ENCODE assay signal across 10 cellular contexts in the genomic region with DNA sequence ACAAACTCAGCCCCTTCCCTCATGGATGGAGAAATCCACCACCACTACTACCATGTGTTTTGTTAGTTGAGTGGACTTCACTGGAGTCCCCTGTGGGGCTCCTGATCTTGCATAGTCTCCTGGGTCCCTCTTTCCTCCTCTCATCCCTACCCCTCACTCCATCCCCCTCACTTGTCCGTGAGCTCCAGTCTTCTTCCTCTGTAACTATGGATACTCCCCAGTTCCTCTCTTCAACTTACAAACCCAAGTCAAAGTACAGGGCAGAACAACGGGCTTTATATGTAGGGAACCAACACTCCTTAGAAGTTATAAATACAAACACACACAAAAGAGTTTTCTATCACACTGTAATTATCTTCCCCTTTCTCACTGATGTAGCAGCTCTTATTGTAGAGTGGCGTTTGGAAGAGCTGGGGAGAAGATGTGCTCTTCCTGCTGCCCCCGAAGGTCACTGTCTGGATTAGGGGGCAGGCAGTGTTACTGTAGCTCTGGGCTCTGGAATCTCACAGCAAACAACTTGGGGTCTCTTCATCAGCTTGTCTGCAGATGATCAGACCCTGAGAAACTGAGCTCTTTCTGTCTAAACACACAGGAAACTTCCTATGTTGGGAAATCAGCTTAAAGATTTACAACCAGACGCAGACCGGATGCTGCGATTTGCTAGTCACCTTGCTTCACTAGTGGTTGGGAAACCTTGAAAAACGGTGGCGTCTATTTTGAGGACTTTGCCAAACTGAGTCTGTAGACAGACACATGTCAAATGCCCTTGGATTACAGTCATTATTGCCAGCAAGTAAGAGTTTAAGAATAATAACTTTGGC. TPM values are rescaled to one million over a fixed set of nuclear protein-coding genes. Genes with fewer than 3 reads are reported as not detected.
DNase-seq lines count a peak whose midpoint lies in the region; ATAC-seq and TF ChIP-seq lines count a peak whose summit lies in the region.
"Had no signal": no experiment of that assay in that cellular context is flagged by ENCODE, and none has a peak within 500 bp of the region (broad histone marks: within the 10 kb centered on the region; RNA-seq: fewer than 3 reads in every experiment).

No MANE protein-coding gene starts in this region.

- peak; percentile 79 for TF ChIP-seq POLR2A in right lobe of liver (IDR thresholded peaks at IDR 0.05)

- CTCF ChIA-PET in CD8-positive, alpha-beta T cell (lab: Charles Lee) = interaction anchor here (1.2 to 1.6 kb wide), 4 partner anchors 13 to 413 kb away, joined by 3 to 6 read pairs (median 5); no protein-coding TSS in a partner anchor

- peak overlapping the region; percentile 23 for H3K4me3 Mint-ChIP-seq in CD8-positive, alpha-beta T cell
- peak overlapping the region; percentile 59 for H3K4me3 Mint-ChIP-seq in T-helper 1 cell treated with Interleukin-12 subunit alpha and Interleukin-12 subunit beta and Interleukin-4 antibody, amounts not matched to agents 30 μg/mL and 1 μg/mL, for 36 hours

- no peak overlapping the region for H3K27ac ChIP-seq in CD8-positive, alpha-beta T cell (ENCODE audit: low read depth, low read length)
- H3K27ac ChIP-seq in right lobe of liver = peak overlapping the region; percentile 72 to 87 (median 74)
- H3K27ac ChIP-seq: gastrocnemius medialis had no signal

- no peaks in the 10 kb centered on the region for H3K9me3 ChIP-seq in CD8-positive, alpha-beta T cell (ENCODE audit: low read length)
- H3K9me3 ChIP-seq in right lobe of liver = no peaks in the 10 kb centered on the region
- H3K9me3 ChIP-seq: gastrocnemius medialis, pancreas had no signal

- H3K27me3 ChIP-seq in CD8-positive, alpha-beta T cell (ENCODE audit: insufficient read depth, low read length) = no peaks in the 10 kb centered on the region
- no peaks in the 10 kb centered on the region for H3K27me3 ChIP-seq in right lobe of liver
- H3K27me3 ChIP-seq: gastrocnemius medialis, pancreas had no signal

- peak; percentile 46 for ATAC-seq in CD8-positive, alpha-beta T cell
- ATAC-seq in HG02678 (IDR thresholded peaks at IDR 0.05; ENCODE audit: unreplicated experiment) (peak; percentile 69), right lobe of liver (peak; percentile 66 to 86 (median 76)), HG03432 (IDR thresholded peaks at IDR 0.05; ENCODE audit: unreplicated experiment) (no peak)
- ATAC-seq: gastrocnemius medialis had no signal

- H3K27me3 Mint-ChIP-seq in CD8-positive, alpha-beta T cell (ENCODE audit: low read depth) = no peaks in the 10 kb centered on the region
- no peaks in the 10 kb centered on the region for H3K27me3 Mint-ChIP-seq in T-helper 1 cell treated with Interleukin-12 subunit alpha and Interleukin-12 subunit beta and Interleukin-4 antibody, amounts not matched to agents 30 μg/mL and 1 μg/mL, for 36 hours (ENCODE audit: low read depth)

- H3K36me3 ChIP-seq in CD8-positive, alpha-beta T cell (ENCODE audit: insufficient read depth, low read length) = no peaks in the 10 kb centered on the region
- H3K36me3 ChIP-seq in right lobe of liver = peaks cover 0 to 2% (median 0%) of the 10 kb centered on the region in 4 donors
- H3K36me3 ChIP-seq: gastrocnemius medialis, pancreas had no signal

- H3K4me3 ChIP-seq in CD8-positive, alpha-beta T cell (ENCODE audit: low read depth, low read length) = no peak overlapping the region
- H3K4me3 ChIP-seq in right lobe of liver = peak overlapping the region in 1 of 3 donors; percentile 9
- H3K4me3 ChIP-seq: gastrocnemius medialis, pancreas had no signal

- intact Hi-C loops in CD8-positive, alpha-beta T cell (cut with DNase I, micrococcal nuclease) = no loop called here
- intact Hi-C loops in right lobe of liver (cut with DNase I) = no loop called here

- no peak for TF ChIP-seq CTCF in CD8-positive, alpha-beta T cell (IDR thresholded peaks at IDR 0.05)
- no peak for TF ChIP-seq CTCF in right lobe of liver (IDR thresholded peaks at IDR 0.05)

- peaks cover 8% of the 10 kb centered on the region for H3K4me1 ChIP-seq in CD8-positive, alpha-beta T cell (ENCODE audit: insufficient read depth, low read length)
- peaks cover 0 to 11% (median 6%) of the 10 kb centered on the region in 4 donors for H3K4me1 ChIP-seq in right lobe of liver
- H3K4me1 ChIP-seq: gastrocnemius medialis had no signal

- peak in 1 of 7 experiments; percentile 24 for DNase-seq in CD8-positive, alpha-beta T cell
- DNase-seq in right lobe of liver (peak in 2 of 3 donors; percentile 53 to 76), KG1 (lab: John Stamatoyannopoulos, UW) (no peak), COLO829 (ENCODE audit: low spot score) (no peak), NCI-H1436 treated with DMSO at 0.1 percent for 48 hours (lab: John Stamatoyannopoulos, UW) (no peak)
- DNase-seq: gastrocnemius medialis, pancreas had no signal

- peaks cover 30% of the 10 kb centered on the region for H3K36me3 Mint-ChIP-seq in CD8-positive, alpha-beta T cell
- H3K36me3 Mint-ChIP-seq in T-helper 1 cell treated with Interleukin-12 subunit alpha and Interleukin-12 subunit beta and Interleukin-4 antibody, amounts not matched to agents 30 μg/mL and 1 μg/mL, for 36 hours (ENCODE audit: low read depth) = peaks cover 32% of the 10 kb centered on the region

- WGBS in right lobe of liver (ENCODE audit: insufficient coverage, low coverage, low lambda C conversion rate, missing lambda C conversion rate) = 17% methylated on average over 9 of the region's 9 CpGs

- H3K9me3 Mint-ChIP-seq in CD8-positive, alpha-beta T cell = no peaks in the 10 kb centered on the region
- H3K9me3 Mint-ChIP-seq in T-helper 1 cell treated with Interleukin-12 subunit alpha and Interleukin-12 subunit beta and Interleukin-4 antibody, amounts not matched to agents 30 μg/mL and 1 μg/mL, for 36 hours = no peaks in the 10 kb centered on the region

- H3K4me1 Mint-ChIP-seq in CD8-positive, alpha-beta T cell (ENCODE audit: low read depth) = peaks cover 11% of the 10 kb centered on the region
- peaks cover 27% of the 10 kb centered on the region for H3K4me1 Mint-ChIP-seq in T-helper 1 cell treated with Interleukin-12 subunit alpha and Interleukin-12 subunit beta and Interleukin-4 antibody, amounts not matched to agents 30 μg/mL and 1 μg/mL, for 36 hours (ENCODE audit: low read depth)

- H3K27ac Mint-ChIP-seq in CD8-positive, alpha-beta T cell = peak overlapping the region; percentile 80
- peak overlapping the region; percentile 82 for H3K27ac Mint-ChIP-seq in T-helper 1 cell treated with Interleukin-12 subunit alpha and Interleukin-12 subunit beta and Interleukin-4 antibody, amounts not matched to agents 30 μg/mL and 1 μg/mL, for 36 hours

- POLR2A ChIA-PET in CD8-positive, alpha-beta T cell (lab: Charles Lee) = interaction anchor here (0.6 to 1.8 kb wide), 4 partner anchors 11 to 401 kb away, joined by 3 to 6 read pairs (median 4); a partner anchor contains a TSS

RNA-seq across cellular contexts. Expression of a gene that starts 13.6 kb away (rescaled TPM):
- 1 to 10 TPM; 3.9 to 7.0 TPM for total RNA-seq in CD8-positive, alpha-beta T cell
- 10 to 100 TPM; 10.1 to 59.0 (median 37.7) TPM for total RNA-seq in right lobe of liver

Comparison
In these comparisons a context has a peak if more than half of its experiments do, and no peak if none do; other contexts are left out.
1. DNase-seq: peak in right lobe of liver (2 of 3); none in KG1 (single experiment), COLO829 (single experiment) and NCI-H1436 treated with DMSO at 0.1 percent for 48 hours (single experiment).